8 cellular contexts compared by ENCODE assay signal in the genomic region with DNA sequence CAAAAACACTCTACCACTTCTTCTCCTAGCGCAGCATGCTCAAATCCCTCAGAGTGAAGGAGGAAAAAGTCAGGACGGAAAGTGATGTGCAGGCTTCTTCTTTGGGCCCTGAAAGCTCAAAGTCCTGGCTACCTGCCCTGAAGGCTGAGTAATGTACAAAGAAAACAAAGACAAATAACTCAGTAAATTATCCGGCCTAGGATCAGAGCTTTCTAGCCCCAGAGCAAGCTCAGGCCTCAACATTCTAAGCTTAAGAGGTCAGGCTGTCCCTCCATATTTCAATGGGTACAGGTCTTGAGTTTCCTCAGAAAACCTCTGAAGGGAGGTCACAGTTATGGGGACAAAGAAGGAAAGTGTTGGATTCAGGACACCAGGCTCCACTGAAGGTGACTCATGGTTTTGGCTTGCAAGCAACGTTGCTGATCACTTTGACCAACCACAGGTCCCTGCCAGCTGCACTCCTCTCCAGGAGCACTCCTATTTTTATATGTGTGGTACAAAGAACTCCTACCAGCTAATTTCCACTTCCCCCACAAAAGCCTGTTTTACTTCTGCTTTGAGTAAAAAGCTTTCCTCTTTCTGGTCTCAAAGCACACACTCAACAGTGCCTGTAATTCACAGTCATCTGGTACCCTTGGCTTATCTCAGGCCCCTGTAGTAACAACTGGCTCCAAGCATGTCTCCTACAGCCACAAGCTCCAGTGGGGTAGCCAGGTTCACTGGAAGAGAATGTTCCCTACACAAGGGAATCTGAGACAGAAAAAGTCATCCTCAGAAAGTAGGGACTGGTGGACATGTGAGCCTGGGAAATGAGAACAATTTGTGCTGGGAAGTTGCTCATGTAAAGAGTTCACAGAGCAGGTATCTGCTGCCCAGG.
DNase-seq lines count a peak whose midpoint lies in the region; ATAC-seq lines count a peak whose summit lies in the region.

No MANE protein-coding gene starts in this region.

- H3K4me3 Mint-ChIP-seq in activated CD4-positive, alpha-beta T cell treated with anti-CD3 and anti-CD28 coated beads, Interleukin-2, amount 10 ng/mL, durations not matched to agents 24 days and 14 days, result peak overlapping the region; percentile 15
- peak overlapping the region; percentile 6 for H3K4me3 Mint-ChIP-seq in stimulated activated memory B cell treated with anti-CD40 and anti-IgM and Interleukin-4, amounts not matched to agents 10 μg/mL and 1 μg/mL and 100 μg/mL, for 72 hours

- ATAC-seq in stimulated activated memory B cell treated with anti-CD40 and anti-IgM and Interleukin-4, amounts not matched to agents 10 μg/mL and 1 μg/mL and 100 μg/mL, for 72 hours, result peak; percentile 93

- H3K27ac Mint-ChIP-seq in activated CD4-positive, alpha-beta T cell treated with anti-CD3 and anti-CD28 coated beads, Interleukin-2, amount 10 ng/mL, durations not matched to agents 24 days and 14 days, result peak overlapping the region; percentile 64
- peak overlapping the region; percentile 94 for H3K27ac Mint-ChIP-seq in stimulated activated memory B cell treated with anti-CD40 and anti-IgM and Interleukin-4, amounts not matched to agents 10 μg/mL and 1 μg/mL and 100 μg/mL, for 72 hours

- peak overlapping the region; percentile 7 for H3K27ac ChIP-seq in angular gyrus (ENCODE audit: low read depth, low read length)

- DNase-seq in activated CD4-positive, alpha-beta T cell treated with anti-CD3 and anti-CD28 coated beads, Interleukin-2, amount 10 ng/mL, durations not matched to agents 24 days and 14 days, result no peak
- no peak for DNase-seq in activated CD4-positive, alpha-beta T cell treated with anti-CD3 and anti-CD28 coated beads, Interleukin-2, amount 50 U/mL, for 4 hours
- peak; percentile 94 for DNase-seq in HCEC 1CT
- DNase-seq in LoVo (ENCODE audit: low spot score), result peak; percentile 91
- peak; percentile 37 for DNase-seq in iPS-NIHi11 (ENCODE audit: low spot score)
- DNase-seq in NCI-H1930 (lab: John Stamatoyannopoulos, UW), result no peak

- H3K27me3 Mint-ChIP-seq in activated CD4-positive, alpha-beta T cell treated with anti-CD3 and anti-CD28 coated beads, Interleukin-2, amount 10 ng/mL, durations not matched to agents 24 days and 14 days, result peaks cover 36% of the 10 kb centered on the region
- H3K27me3 Mint-ChIP-seq in stimulated activated memory B cell treated with anti-CD40 and anti-IgM and Interleukin-4, amounts not matched to agents 10 μg/mL and 1 μg/mL and 100 μg/mL, for 72 hours, result no peaks in the 10 kb centered on the region

- intact Hi-C loops in activated CD4-positive, alpha-beta T cell treated with anti-CD3 and anti-CD28 coated beads, Interleukin-2, amount 10 ng/mL, durations not matched to agents 24 days and 14 days (cut with micrococcal nuclease), result loop anchor here (1.0 to 5.0 kb wide), 6 partner anchors 8 to 96 kb away; no protein-coding TSS in a partner anchor

- peaks cover 20% of the 10 kb centered on the region for H3K4me1 Mint-ChIP-seq in activated CD4-positive, alpha-beta T cell treated with anti-CD3 and anti-CD28 coated beads, Interleukin-2, amount 10 ng/mL, durations not matched to agents 24 days and 14 days
- H3K4me1 Mint-ChIP-seq in stimulated activated memory B cell treated with anti-CD40 and anti-IgM and Interleukin-4, amounts not matched to agents 10 μg/mL and 1 μg/mL and 100 μg/mL, for 72 hours, result peaks cover 79% of the 10 kb centered on the region

- H3K36me3 Mint-ChIP-seq in activated CD4-positive, alpha-beta T cell treated with anti-CD3 and anti-CD28 coated beads, Interleukin-2, amount 10 ng/mL, durations not matched to agents 24 days and 14 days (ENCODE audit: low read depth), result no peaks in the 10 kb centered on the region
- H3K36me3 Mint-ChIP-seq in stimulated activated memory B cell treated with anti-CD40 and anti-IgM and Interleukin-4, amounts not matched to agents 10 μg/mL and 1 μg/mL and 100 μg/mL, for 72 hours, result no peaks in the 10 kb centered on the region

- H3K9me3 Mint-ChIP-seq in activated CD4-positive, alpha-beta T cell treated with anti-CD3 and anti-CD28 coated beads, Interleukin-2, amount 10 ng/mL, durations not matched to agents 24 days and 14 days, result no peaks in the 10 kb centered on the region
- H3K9me3 Mint-ChIP-seq in stimulated activated memory B cell treated with anti-CD40 and anti-IgM and Interleukin-4, amounts not matched to agents 10 μg/mL and 1 μg/mL and 100 μg/mL, for 72 hours, result no peaks in the 10 kb centered on the region

Comparison
In these comparisons a context has a peak if more than half of its experiments do, and no peak if none do; other contexts are left out.
1. DNase-seq: peak in HCEC 1CT (single experiment), LoVo (single experiment) and iPS-NIHi11 (single experiment); none in activated CD4-positive, alpha-beta T cell treated with anti-CD3 and anti-CD28 coated beads, Interleukin-2, amount 10 ng/mL, durations not matched to agents 24 days and 14 days (single experiment), activated CD4-positive, alpha-beta T cell treated with anti-CD3 and anti-CD28 coated beads, Interleukin-2, amount 50 U/mL, for 4 hours (0 of 2) and NCI-H1930 (0 of 2).